Comparison of ENCODE assay signal across 2 cellular contexts in genomic region chr3:65444448-65444815, GRCh38.
TF ChIP-seq lines count a peak whose summit lies in the region.

No MANE protein-coding gene starts in this region.

TF ChIP-seq in GM23338, 12 proteins besides CTCF, POLR2A, EP300 and RAD21:
- TF ChIP-seq ETS1 (IDR thresholded peaks at IDR 0.05) (no peak), EZH2phosphoT487 (IDR thresholded peaks at IDR 0.05; ENCODE audit: unreplicated experiment) (no peak)

TF ChIP-seq in IMR-90, 13 proteins besides CTCF, POLR2A, EP300 and RAD21:
- TF ChIP-seq CHD1 (IDR thresholded peaks at IDR 0.05; ENCODE audit: low read depth, low read length) = no peak
- TF ChIP-seq SMC3 (IDR thresholded peaks at IDR 0.05; ENCODE audit: low read depth, low read length) = no peak
- no peak for TF ChIP-seq MAZ (IDR thresholded peaks at IDR 0.05; ENCODE audit: borderline replicate concordance, low read depth, low read length)
- no peak for TF ChIP-seq USF2 (IDR thresholded peaks at IDR 0.05; ENCODE audit: low read depth, low read length)
- TF ChIP-seq NFE2L2 (IDR thresholded peaks at IDR 0.05; ENCODE audit: low read depth, low read length) = no peak
- TF ChIP-seq ELK1 (IDR thresholded peaks at IDR 0.05; ENCODE audit: borderline replicate concordance, low read depth, low read length) = no peak
- no peak for TF ChIP-seq MAFK (IDR thresholded peaks at IDR 0.05; ENCODE audit: low read depth, low read length)
TF ChIP-seq in IMR-90: peak in this region for 0.
